In the genomic region with DNA sequence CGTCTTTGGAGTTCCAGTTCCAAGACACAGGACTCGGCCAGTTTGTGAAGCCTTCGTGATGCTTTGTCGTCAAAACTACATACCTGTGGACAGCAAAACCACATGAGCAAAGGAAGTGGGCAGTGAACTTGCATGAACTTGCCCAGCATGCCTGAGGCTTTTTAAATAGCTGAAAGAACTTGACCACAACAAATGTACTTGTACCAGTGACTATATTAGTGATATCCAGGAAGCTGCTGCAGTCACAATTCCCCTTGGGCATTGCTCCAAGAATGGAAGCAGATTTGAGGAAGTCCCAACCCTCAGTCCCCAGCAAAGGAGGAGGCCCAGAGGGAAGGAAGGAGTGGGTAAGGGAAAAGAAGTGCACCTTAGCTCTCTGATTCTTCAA, we compare ENCODE assay signal across 12 cellular contexts. TPM values are rescaled to one million over a fixed set of nuclear protein-coding genes. Genes with fewer than 3 reads are reported as not detected.
DNase-seq lines count a peak whose midpoint lies in the region; ATAC-seq and TF ChIP-seq lines count a peak whose summit lies in the region.
"Had no signal": no experiment of that assay in that cellular context is flagged by ENCODE, and none has a peak within 500 bp of the region (broad histone marks: within the 10 kb centered on the region; RNA-seq: fewer than 3 reads in every experiment).

No MANE protein-coding gene starts in this region.

- H3K27me3 ChIP-seq in lung (ENCODE audit: control insufficient read depth, insufficient read depth) = no peaks in the 10 kb centered on the region

- H3K9me3 ChIP-seq in lung (ENCODE audit: control insufficient read depth in 2 of 2, insufficient read depth in 1 of 2, low read length in 1 of 2) = no peaks in the 10 kb centered on the region

- DNase-seq in CD1c-positive myeloid dendritic cell (ENCODE audit: extremely low spot score) (peak; percentile 65), HT-29 (ENCODE audit: low spot score) (peak; percentile 66), amniotic epithelial cell (ENCODE audit: low read depth) (peak; percentile 92), lung (ENCODE audit: low spot score) (peak; percentile 36), NCI-H1092 treated with DMSO at 0.1 percent for 48 hours (lab: John Stamatoyannopoulos, UW) (no peak), DMS114 treated with DMSO at 0.1 percent for 48 hours (lab: John Stamatoyannopoulos, UW; ENCODE audit: unreplicated experiment) (no peak)
- DNase-seq: H9, NCI-H1092, T-helper 17 cell had no signal

- peak overlapping the region in 1 of 2 donors; percentile 46 for H3K27ac ChIP-seq in lung (ENCODE audit: low read depth in 1 of 2, low read length in 1 of 2)

- peaks cover 11 to 13% of the 10 kb centered on the region in 2 donors for H3K4me1 ChIP-seq in lung (ENCODE audit: control insufficient read depth in 2 of 2, insufficient read depth in 2 of 2, low read length in 2 of 2)

- WGBS in lung, 2 donors = 59 to 70% methylated on average over 4 of the region's 4 CpGs

- peaks cover 5 to 7% of the 10 kb centered on the region in 2 donors for H3K36me3 ChIP-seq in lung (ENCODE audit: control insufficient read depth in 2 of 2, insufficient read depth in 2 of 2, low read length in 2 of 2)

- ATAC-seq in lung (ENCODE audit: insufficient read depth, low FRiP score) = no peak
- ATAC-seq in HG02938 (IDR thresholded peaks at IDR 0.05; ENCODE audit: unreplicated experiment) = no peak
- ATAC-seq in GM18907 (IDR thresholded peaks at IDR 0.05; ENCODE audit: unreplicated experiment) = no peak
- ATAC-seq: right cardiac atrium, T-helper 17 cell had no signal

- no peak overlapping the region for H3K4me3 ChIP-seq in lung

- TF ChIP-seq CTCF in lung (IDR thresholded peaks at IDR 0.05; ENCODE audit: control extremely low read depth, extremely low read depth) = no peak

RNA-seq across cellular contexts. Expression of a gene that starts 2.6 kb away (rescaled TPM):
- 39.2 and 42.7 TPM in 2 replicates for total RNA-seq in HT-29 (2014; rRNA removed; shearing (Covaris generic))
- 10 to 100 TPM; 31.2 to 39.6 TPM for total RNA-seq in lung
- polyA plus RNA-seq in lung = 10 to 100 TPM; 31.5 to 41.1 TPM

RNA-seq across cellular contexts. Expression of a gene that starts 40.3 kb away (rescaled TPM):
- 37.4 and 38.2 TPM in 2 replicates for total RNA-seq in HT-29 (2014; rRNA removed; shearing (Covaris generic))
- 10 to 100 TPM; 46.6 to 47.6 TPM for total RNA-seq in lung
- 10 to 100 TPM; 33.3 to 41.2 TPM for polyA plus RNA-seq in lung

RNA-seq across cellular contexts. Expression of a gene that starts 47.6 kb away (rescaled TPM):
- not detected in 2 replicates for total RNA-seq in HT-29 (2014; rRNA removed; shearing (Covaris generic))
- total RNA-seq in lung = under 1 TPM; 0.09 to 0.46 TPM
- polyA plus RNA-seq in lung = under 1 TPM; 0.04 to 0.11 TPM
- total RNA-seq: H9, right cardiac atrium had no signal
- polyA plus RNA-seq: right cardiac atrium had no signal

Comparison
In these comparisons a context has a peak if more than half of its experiments do, and no peak if none do; other contexts are left out.
1. DNase-seq: peak in CD1c-positive myeloid dendritic cell (single experiment), HT-29 (single experiment), amniotic epithelial cell (single experiment) and lung (single experiment); none in NCI-H1092 treated with DMSO at 0.1 percent for 48 hours (single experiment) and DMS114 treated with DMSO at 0.1 percent for 48 hours (single experiment).